Comparison of ENCODE assay signal across 1 cellular context in genomic region chr9:134492721-134493470, GRCh38.
TF ChIP-seq lines count a peak whose summit lies in the region.

No MANE protein-coding gene starts in this region.

TF ChIP-seq in H1, 55 proteins besides CTCF, POLR2A, EP300 and RAD21 (continued from another document):
- TF ChIP-seq E2F6 (IDR thresholded peaks at IDR 0.05) (no peak), SRF (IDR thresholded peaks at IDR 0.05; ENCODE audit: low read depth, low read length) (no peak)
